11 cellular contexts compared by ENCODE assay signal in the genomic region with DNA sequence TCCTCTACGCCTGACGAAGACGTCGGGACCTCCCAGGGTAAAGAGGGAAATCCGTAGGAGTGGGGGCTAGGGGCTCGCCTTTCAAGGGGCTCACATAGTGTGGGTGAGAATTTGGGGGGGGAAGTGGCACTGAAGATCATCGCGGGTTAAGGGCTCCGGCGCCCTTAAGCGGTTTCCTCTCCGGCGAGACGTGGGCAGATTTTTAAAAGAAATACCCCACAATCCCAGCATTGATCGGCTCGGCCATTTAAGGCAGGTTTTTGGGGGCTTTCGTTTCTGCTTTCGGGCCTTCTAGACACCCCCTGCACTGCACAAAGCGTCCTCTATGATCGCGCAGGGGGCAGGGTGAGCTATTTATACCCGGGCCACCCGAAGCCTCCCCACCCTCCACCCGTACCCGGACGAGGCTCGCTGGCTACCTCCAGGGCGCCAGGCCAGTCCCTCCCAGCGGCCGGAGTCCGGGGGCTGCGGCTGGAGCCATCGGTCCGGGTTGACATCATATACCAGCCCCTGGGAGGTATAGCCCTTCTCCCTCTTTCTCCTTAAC. TPM values are rescaled to one million over a fixed set of nuclear protein-coding genes. Genes with fewer than 3 reads are reported as not detected.
DNase-seq lines count a peak whose midpoint lies in the region; ATAC-seq and TF ChIP-seq lines count a peak whose summit lies in the region.
"Had no signal": no experiment of that assay in that cellular context is flagged by ENCODE, and none has a peak within 500 bp of the region (broad histone marks: within the 10 kb centered on the region; RNA-seq: fewer than 3 reads in every experiment).

No MANE protein-coding gene starts in this region.

- CTCF ChIA-PET in MCF 10A (lab: Yijun Ruan, JAX): interaction anchor here (0.6 to 2.6 kb wide), 5 partner anchors 8 to 652 kb away, joined by 3 to 10 read pairs (median 4); no protein-coding TSS in a partner anchor

- intact Hi-C loops in MCF 10A (cut with micrococcal nuclease): no loop called here
- intact Hi-C loops in ascending aorta (cut with DNase I): no loop called here
- intact Hi-C loops in lower lobe of right lung (cut with DNase I): no loop called here

- H3K36me3 ChIP-seq in ascending aorta (no peaks in the 10 kb centered on the region), lower lobe of right lung (no peaks in the 10 kb centered on the region)

- TF ChIP-seq CTCF in MCF 10A (IDR thresholded peaks at IDR 0.05; ENCODE audit: unreplicated experiment) (no peak), ascending aorta (IDR thresholded peaks at IDR 0.05) (no peak), lower lobe of right lung (IDR thresholded peaks at IDR 0.05) (no peak), type B pancreatic cell (conservative IDR thresholded peaks at IDR 0.05) (no peak)

- no peak overlapping the region for H3K27ac Mint-ChIP-seq in MCF 10A (ENCODE audit: low read depth, unreplicated experiment)
- peak overlapping the region; percentile 68 for H3K27ac Mint-ChIP-seq in type B pancreatic cell
- H3K27ac Mint-ChIP-seq: activated T-helper 2 cell treated with anti-CD3 and anti-CD28 coated beads, Interferon-gamma antibody, Interleukin-2, Interleukin-4, amounts not matched to agents 10 μg/mL and 5 μg/mL and 100 μg/mL, durations not matched to agents 14 hours and 24 hours and 36 hours had no signal

- H3K27me3 Mint-ChIP-seq in MCF 10A (ENCODE audit: insufficient read depth, unreplicated experiment) (peaks cover 33% of the 10 kb centered on the region), type B pancreatic cell (peaks cover 96% of the 10 kb centered on the region)

- H3K9me3 Mint-ChIP-seq in MCF 10A (ENCODE audit: unreplicated experiment): no peaks in the 10 kb centered on the region
- no peaks in the 10 kb centered on the region for H3K9me3 Mint-ChIP-seq in type B pancreatic cell
- H3K9me3 Mint-ChIP-seq: activated T-helper 2 cell treated with anti-CD3 and anti-CD28 coated beads, Interferon-gamma antibody, Interleukin-2, Interleukin-4, amounts not matched to agents 10 μg/mL and 5 μg/mL and 100 μg/mL, durations not matched to agents 14 hours and 24 hours and 36 hours had no signal

- H3K27ac ChIP-seq in ascending aorta (no peak overlapping the region), lower lobe of right lung (no peak overlapping the region)

- ATAC-seq in lower lobe of right lung (no peak), GM21367 (IDR thresholded peaks at IDR 0.05; ENCODE audit: unreplicated experiment) (no peak)

- H3K4me1 Mint-ChIP-seq in MCF 10A (ENCODE audit: insufficient read depth, unreplicated experiment) (peaks cover 5% of the 10 kb centered on the region), type B pancreatic cell (ENCODE audit: unreplicated experiment) (peaks cover 4% of the 10 kb centered on the region)

- no peaks in the 10 kb centered on the region for H3K36me3 Mint-ChIP-seq in MCF 10A (ENCODE audit: insufficient read depth, unreplicated experiment)
- no peaks in the 10 kb centered on the region for H3K36me3 Mint-ChIP-seq in type B pancreatic cell

- in situ Hi-C loops in T47D (cut with HindIII; ENCODE audit: low pct_unique_long_range_greater_than_20kb, low sequenced_read_pairs): no loop called here

- H3K4me1 ChIP-seq in ascending aorta: peaks cover 12 to 41% of the 10 kb centered on the region in 2 donors
- peaks cover 57% of the 10 kb centered on the region for H3K4me1 ChIP-seq in lower lobe of right lung

- H3K27me3 ChIP-seq in ascending aorta: peaks cover 26% of the 10 kb centered on the region
- H3K27me3 ChIP-seq in lower lobe of right lung (ENCODE audit: low read depth): peaks cover 100% of the 10 kb centered on the region

- H3K9me3 ChIP-seq in ascending aorta (no peaks in the 10 kb centered on the region), lower lobe of right lung (no peaks in the 10 kb centered on the region)

- POLR2A ChIA-PET in MCF 10A (lab: Yijun Ruan, JAX): no interaction called here

- H3K4me3 Mint-ChIP-seq in MCF 10A (ENCODE audit: unreplicated experiment) (no peak overlapping the region), type B pancreatic cell (peak overlapping the region; percentile 54)

- peak overlapping the region; percentile 42 to 50 for H3K4me3 ChIP-seq in ascending aorta
- peak overlapping the region; percentile 39 for H3K4me3 ChIP-seq in lower lobe of right lung

- no TSS peak for BruUV-seq in MCF 10A (replicated peaks; lab: Mats Ljungman, UMichigan)

- DNase-seq in T47D (ENCODE audit: low read depth in 1 of 2, low spot score in 1 of 2) (peak; percentile 27 to 81), MCF 10A (ENCODE audit: unreplicated experiment) (no peak), ascending aorta (ENCODE audit: low spot score in 2 of 2) (no peak), lower lobe of right lung (peak; percentile 44), type B pancreatic cell (ENCODE audit: extremely low spot score, unreplicated experiment) (peak; percentile 42), AG08395 (ENCODE audit: low spot score) (no peak), NCI-H2081 (lab: John Stamatoyannopoulos, UW) (no peak)
- DNase-seq: stimulated activated naive CD4-positive, alpha-beta T cell treated with Interleukin-2 at 50 U/mL for 16 hours had no signal

RNA-seq across cellular contexts. Expression of gene NKX2-2, which starts 1.2 kb away (rescaled TPM):
- total RNA-seq in MCF 10A (2022): not detected in 2 replicates
- total RNA-seq in ascending aorta: not detected
- not detected for total RNA-seq in lower lobe of right lung
- 6.0 and 15.4 TPM in 2 replicates for total RNA-seq in type B pancreatic cell (ENCODE audit: low replicate concordance)
- total RNA-seq: activated T-helper 2 cell treated with anti-CD3 and anti-CD28 coated beads, Interferon-gamma antibody, Interleukin-2, Interleukin-4, amounts not matched to agents 10 μg/mL and 5 μg/mL and 100 μg/mL, durations not matched to agents 14 hours and 24 hours and 36 hours; glomerular endothelial cell had no signal

Comparison
In these comparisons a context has a peak if more than half of its experiments do, and no peak if none do; other contexts are left out.
1. DNase-seq: peak in T47D (2 of 2), lower lobe of right lung (single experiment) and type B pancreatic cell (single experiment); none in MCF 10A (single experiment), ascending aorta (0 of 2), AG08395 (single experiment) and NCI-H2081 (0 of 2).